In genomic region chr3:158864492-158864891, GRCh38 we compare ENCODE assay signal across 23 cellular contexts.
"Had no signal": no experiment of that assay in that cellular context is flagged by ENCODE, and none has a peak within 500 bp of the region (broad histone marks: within the 10 kb centered on the region; RNA-seq: fewer than 3 reads in every experiment).

No MANE protein-coding gene starts in this region.

- DNase-seq: cortex of kidney; dorsolateral prefrontal cortex; effector memory CD4-positive, alpha-beta T cell; heart left ventricle; hippocampal formation; kidney glomerular epithelial cell; left ventricle myocardium inferior; lower lobe of right lung; mesenchymal stem cell; midbrain; naive B cell; stimulated activated CD4-positive, alpha-beta T cell treated with anti-CD3 and anti-CD28 coated beads, Interleukin-2, amount 100 ng/mL, for 24 hours; stimulated activated CD4-positive, alpha-beta T cell treated with anti-CD3 and anti-CD28 coated beads, Interleukin-4, amount 100 ng/mL, for 4 hours; stimulated activated naive B cell treated with anti-CD40 and anti-IgM and Interleukin-4, amounts not matched to agents 10 μg/mL and 1 μg/mL and 100 μg/mL, for 72 hours; stimulated activated naive CD8-positive, alpha-beta T cell treated with anti-CD3 and anti-CD28 coated beads, Interleukin-15, amount 100 ng/mL, for 72 hours; testis had no signal

- FAIRE-seq: endometrium, islet of Langerhans had no signal

- H3K4me3 ChIP-seq: dorsolateral prefrontal cortex, heart left ventricle, left ventricle myocardium inferior, lower lobe of right lung, prostate gland, skin epidermis, testis, tibial nerve had no signal

- H3K27me3 ChIP-seq: dorsolateral prefrontal cortex, heart left ventricle, testis, tibial nerve had no signal

- H3K36me3 ChIP-seq: left ventricle myocardium inferior, lower lobe of right lung, prostate gland had no signal

- ATAC-seq: esophagus mucosa; heart left ventricle; sciatic nerve; stimulated activated naive B cell treated with anti-CD40 and anti-IgM and Interleukin-4, amounts not matched to agents 10 μg/mL and 1 μg/mL and 100 μg/mL, for 72 hours; stimulated activated naive CD8-positive, alpha-beta T cell treated with anti-CD3 and anti-CD28 coated beads, Interleukin-15, amount 100 ng/mL, for 72 hours had no signal
